ENCODE assay signal across 1 cellular context in the genomic region with DNA sequence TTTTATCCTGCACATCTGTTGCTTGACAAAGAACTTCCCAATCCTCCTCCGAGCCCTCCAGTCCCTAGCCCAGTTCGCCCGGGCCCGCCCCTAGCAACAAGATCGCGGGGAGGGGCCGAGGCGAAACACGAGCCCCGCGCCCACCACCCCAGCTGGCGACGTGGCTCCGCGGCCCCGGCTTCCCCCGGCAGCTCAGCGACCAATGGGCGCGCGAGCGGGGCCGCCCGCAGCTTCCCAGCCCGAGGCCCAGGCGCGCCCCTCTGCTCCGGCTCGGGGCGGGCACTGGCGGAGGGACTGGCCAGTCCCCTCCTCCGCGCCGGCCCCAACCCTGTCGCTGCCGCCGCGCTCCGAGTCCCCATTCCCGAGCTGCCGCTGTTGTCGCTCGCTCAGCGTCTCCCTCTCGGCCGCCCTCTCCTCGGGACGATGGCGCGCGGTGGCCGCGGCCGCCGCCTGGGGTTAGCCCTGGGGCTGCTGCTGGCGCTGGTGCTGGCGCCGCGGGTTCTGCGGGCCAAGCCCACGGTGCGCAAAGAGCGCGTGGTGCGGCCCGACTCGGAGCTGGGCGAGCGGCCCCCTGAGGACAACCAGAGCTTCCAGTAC.
TF ChIP-seq lines count a peak whose summit lies in the region.

Gene RCN1 (plus strand): TSS at position 301 of the 597 bp plus-strand sequence. CDS start 123 bp downstream, at position 424.

TF ChIP-seq in WTC11, 78 proteins besides CTCF, POLR2A, EP300 and RAD21 (continued from another document):
- TF ChIP-seq ZNF532 (CRISPR knock-in tag; IDR thresholded peaks at IDR 0.05; ENCODE audit: borderline replicate concordance) = no peak
- TF ChIP-seq, protein P1, sequence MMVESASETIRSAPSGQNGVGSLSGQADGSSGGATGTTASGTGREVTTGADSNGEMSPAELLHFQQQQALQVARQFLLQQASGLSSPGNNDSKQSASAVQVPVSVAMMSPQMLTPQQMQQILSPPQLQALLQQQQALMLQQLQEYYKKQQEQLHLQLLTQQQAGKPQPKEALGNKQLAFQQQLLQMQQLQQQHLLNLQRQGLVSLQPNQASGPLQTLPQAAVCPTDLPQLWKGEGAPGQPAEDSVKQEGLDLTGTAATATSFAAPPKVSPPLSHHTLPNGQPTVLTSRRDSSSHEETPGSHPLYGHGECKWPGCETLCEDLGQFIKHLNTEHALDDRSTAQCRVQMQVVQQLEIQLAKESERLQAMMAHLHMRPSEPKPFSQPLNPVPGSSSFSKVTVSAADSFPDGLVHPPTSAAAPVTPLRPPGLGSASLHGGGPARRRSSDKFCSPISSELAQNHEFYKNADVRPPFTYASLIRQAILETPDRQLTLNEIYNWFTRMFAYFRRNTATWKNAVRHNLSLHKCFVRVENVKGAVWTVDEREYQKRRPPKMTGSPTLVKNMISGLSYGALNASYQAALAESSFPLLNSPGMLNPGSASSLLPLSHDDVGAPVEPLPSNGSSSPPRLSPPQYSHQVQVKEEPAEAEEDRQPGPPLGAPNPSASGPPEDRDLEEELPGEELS (CRISPR knock-in tag; IDR thresholded peaks at IDR 0.05) = peak; percentile 55; the same call in 1 of the 2 replicates
- TF ChIP-seq MLX (CRISPR knock-in tag; IDR thresholded peaks at IDR 0.05) = 0 out of 2 replicates have a peak, but pooled peaks have one; percentile 49
- peak; percentile 28; the same call in 1 of the 2 replicates for TF ChIP-seq PRDM15 (CRISPR knock-in tag; IDR thresholded peaks at IDR 0.05)
- TF ChIP-seq TP53 (CRISPR knock-in tag; IDR thresholded peaks at IDR 0.05) = peak; percentile 17; the same call in 1 of the 2 replicates
- TF ChIP-seq CREB1 (CRISPR knock-in tag; IDR thresholded peaks at IDR 0.05) = no peak
- TF ChIP-seq SP1 (CRISPR knock-in tag; conservative IDR thresholded peaks at IDR 0.05) = peak; percentile 79
